17 cellular contexts compared by ENCODE assay signal in the genomic region with DNA sequence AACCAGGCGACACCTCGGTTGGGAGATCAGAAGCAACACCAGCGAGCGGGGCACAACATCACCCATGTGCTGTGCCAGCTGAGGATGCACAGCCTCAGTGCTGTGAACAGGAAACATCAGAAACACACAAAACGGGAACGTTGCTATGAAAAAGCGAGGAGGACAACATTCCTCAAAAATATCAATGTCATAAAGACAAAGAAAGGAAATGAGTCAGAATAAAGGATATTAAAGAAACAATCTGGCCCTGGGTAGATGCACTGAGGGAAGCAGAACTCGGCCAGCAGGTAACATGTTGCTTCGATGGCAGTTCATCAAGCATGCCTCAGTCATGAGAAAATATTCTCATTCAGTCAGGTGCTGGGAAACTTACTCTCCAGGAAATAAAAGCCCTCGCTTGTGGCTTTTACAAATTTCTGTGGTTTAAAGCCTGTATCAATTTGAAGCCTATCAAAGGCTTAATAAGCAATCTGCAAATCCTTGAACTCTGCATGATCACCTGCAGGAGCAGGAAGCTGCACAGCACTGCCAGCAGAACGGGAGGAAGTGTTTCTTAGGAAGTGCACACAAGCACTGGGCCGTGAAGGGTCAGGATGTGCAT.
DNase-seq lines count a peak whose midpoint lies in the region; TF ChIP-seq lines count a peak whose summit lies in the region.
"Had no signal": no experiment of that assay in that cellular context is flagged by ENCODE, and none has a peak within 500 bp of the region (broad histone marks: within the 10 kb centered on the region; RNA-seq: fewer than 3 reads in every experiment).

No MANE protein-coding gene starts in this region.

- intact Hi-C loops in OCI-LY7 (cut with micrococcal nuclease; ENCODE audit: unreplicated experiment) = no loop called here

- no peak for TF ChIP-seq CTCF in OCI-LY7 (conservative IDR thresholded peaks at IDR 0.05; ENCODE audit: low read length)
- TF ChIP-seq CTCF in osteoblast (IDR thresholded peaks at IDR 0.05; ENCODE audit: extremely low read depth, low read depth, low read length) = no peak
- no peak for TF ChIP-seq CTCF in type B pancreatic cell (conservative IDR thresholded peaks at IDR 0.05)

- H3K4me1 Mint-ChIP-seq in activated naive CD4-positive, alpha-beta T cell treated with anti-CD3 and anti-CD28 coated beads, Interleukin-2, amount 50 U/mL, for 24 hours = peaks cover 30% of the 10 kb centered on the region
- H3K4me1 Mint-ChIP-seq in type B pancreatic cell (ENCODE audit: unreplicated experiment) = peaks cover 5% of the 10 kb centered on the region

- H3K4me2 ChIP-seq in OCI-LY7 (ENCODE audit: low read length) = no peak overlapping the region
- no peak overlapping the region for H3K4me2 ChIP-seq in osteoblast (ENCODE audit: insufficient read depth, low read length)

- H3K27me3 Mint-ChIP-seq in activated naive CD4-positive, alpha-beta T cell treated with anti-CD3 and anti-CD28 coated beads, Interleukin-2, amount 50 U/mL, for 24 hours = no peaks in the 10 kb centered on the region
- H3K27me3 Mint-ChIP-seq in type B pancreatic cell = no peaks in the 10 kb centered on the region

- no TSS peak for BruUV-seq in OCI-LY7 (replicated peaks; lab: Mats Ljungman, UMichigan)

- H4K20me1 ChIP-seq in OCI-LY7 (ENCODE audit: insufficient read depth, low read length) (no peaks in the 10 kb centered on the region), osteoblast (ENCODE audit: insufficient read depth, low read length) (no peaks in the 10 kb centered on the region)

- H3K27ac Mint-ChIP-seq in activated naive CD4-positive, alpha-beta T cell treated with anti-CD3 and anti-CD28 coated beads, Interleukin-2, amount 50 U/mL, for 24 hours = peak overlapping the region; percentile 46
- no peak overlapping the region for H3K27ac Mint-ChIP-seq in type B pancreatic cell
- H3K27ac Mint-ChIP-seq: stimulated activated memory B cell treated with anti-CD40 and anti-IgM and Interleukin-4, amounts not matched to agents 10 μg/mL and 1 μg/mL and 100 μg/mL, for 72 hours had no signal

- peaks cover 5% of the 10 kb centered on the region for H3K4me1 ChIP-seq in OCI-LY7 (ENCODE audit: insufficient read depth, low read length, poor library complexity, severe bottlenecking)
- H3K4me1 ChIP-seq in osteoblast (ENCODE audit: insufficient read depth, low read length) = no peaks in the 10 kb centered on the region
- H3K4me1 ChIP-seq: upper lobe of left lung had no signal

- H3K79me2 ChIP-seq in OCI-LY7 (ENCODE audit: insufficient read depth, low read depth, low read length) (no peaks in the 10 kb centered on the region), osteoblast (ENCODE audit: insufficient read depth, low read length) (no peaks in the 10 kb centered on the region)

- no peaks in the 10 kb centered on the region for H3K9me2 ChIP-seq in OCI-LY7 (ENCODE audit: insufficient read depth, low read length)

- no peak overlapping the region for H2AFZ ChIP-seq in OCI-LY7 (ENCODE audit: low read length)
- no peak overlapping the region for H2AFZ ChIP-seq in osteoblast (ENCODE audit: low read length)
- H2AFZ ChIP-seq: GM23248 had no signal

- H3K4me3 Mint-ChIP-seq in activated naive CD4-positive, alpha-beta T cell treated with anti-CD3 and anti-CD28 coated beads, Interleukin-2, amount 50 U/mL, for 24 hours = peak overlapping the region; percentile 49
- no peak overlapping the region for H3K4me3 Mint-ChIP-seq in type B pancreatic cell
- H3K4me3 Mint-ChIP-seq: stimulated activated memory B cell treated with anti-CD40 and anti-IgM and Interleukin-4, amounts not matched to agents 10 μg/mL and 1 μg/mL and 100 μg/mL, for 72 hours had no signal

- POLR2A ChIA-PET in OCI-LY7 (lab: Charles Lee) = no interaction called here

- H3K9me3 ChIP-seq in OCI-LY7 (ENCODE audit: low read length) = no peaks in the 10 kb centered on the region
- no peaks in the 10 kb centered on the region for H3K9me3 ChIP-seq in osteoblast (ENCODE audit: low read depth, low read length)
- H3K9me3 ChIP-seq: upper lobe of left lung had no signal

- H3K27me3 ChIP-seq in osteoblast (ENCODE audit: insufficient read depth, low read length) = no peaks in the 10 kb centered on the region
- H3K27me3 ChIP-seq: upper lobe of left lung had no signal

- CTCF ChIA-PET in OCI-LY7 (lab: Charles Lee; ENCODE audit: unreplicated experiment) = no interaction called here

- H3K4me3 ChIP-seq in OCI-LY7 (ENCODE audit: low read depth, low read length, poor library complexity, severe bottlenecking) (no peak overlapping the region), osteoblast (ENCODE audit: insufficient read depth, low read length) (no peak overlapping the region)
- H3K4me3 ChIP-seq: GM23248, upper lobe of left lung had no signal

- no peaks in the 10 kb centered on the region for H3K36me3 Mint-ChIP-seq in activated naive CD4-positive, alpha-beta T cell treated with anti-CD3 and anti-CD28 coated beads, Interleukin-2, amount 50 U/mL, for 24 hours
- no peaks in the 10 kb centered on the region for H3K36me3 Mint-ChIP-seq in type B pancreatic cell
- H3K36me3 Mint-ChIP-seq: stimulated activated memory B cell treated with anti-CD40 and anti-IgM and Interleukin-4, amounts not matched to agents 10 μg/mL and 1 μg/mL and 100 μg/mL, for 72 hours had no signal

- H3K27ac ChIP-seq in OCI-LY7 (ENCODE audit: low read depth, low read length, poor library complexity, severe bottlenecking) = no peak overlapping the region
- no peak overlapping the region for H3K27ac ChIP-seq in osteoblast (ENCODE audit: low read depth, low read length)
- H3K27ac ChIP-seq: GM23248, upper lobe of left lung had no signal

- no peak for DNase-seq in activated naive CD4-positive, alpha-beta T cell (lab: John Stamatoyannopoulos, UW)
- DNase-seq in OCI-LY7 (ENCODE audit: low spot score) = peak; percentile 5
- DNase-seq in dermis blood vessel endothelial cell = peak; percentile 88
- DNase-seq in osteoblast (ENCODE audit: insufficient read length, low spot score, missing footprints) = peak; percentile 58
- no peak for DNase-seq in type B pancreatic cell (ENCODE audit: extremely low spot score, unreplicated experiment)
- DNase-seq in NCI-H82 treated with DMSO at 0.1 percent for 48 hours (lab: John Stamatoyannopoulos, UW; ENCODE audit: unreplicated experiment) = no peak
- DNase-seq in activated CD8-positive, alpha-beta memory T cell treated with anti-CD3 and anti-CD28 coated beads, Interleukin-2, amount 50 U/mL, for 4 hours = no peak
- DNase-seq: activated CD4-positive, alpha-beta T cell treated with anti-CD3 and anti-CD28 coated beads for 1 hour; activated T-cell treated with anti-CD3 and anti-CD28 coated beads, Interleukin-2, amount 50 U/mL, for 1 hour; Calu3; GM23248; mesendoderm; NCI-H1436; T-helper 1 cell had no signal

- H3K9me3 Mint-ChIP-seq in activated naive CD4-positive, alpha-beta T cell treated with anti-CD3 and anti-CD28 coated beads, Interleukin-2, amount 50 U/mL, for 24 hours = no peaks in the 10 kb centered on the region
- H3K9me3 Mint-ChIP-seq in type B pancreatic cell = no peaks in the 10 kb centered on the region
- H3K9me3 Mint-ChIP-seq: stimulated activated memory B cell treated with anti-CD40 and anti-IgM and Interleukin-4, amounts not matched to agents 10 μg/mL and 1 μg/mL and 100 μg/mL, for 72 hours had no signal

- H3K36me3 ChIP-seq in OCI-LY7 (ENCODE audit: insufficient read depth, low read length) (no peaks in the 10 kb centered on the region), osteoblast (ENCODE audit: insufficient read depth, low read length) (peaks cover 17% of the 10 kb centered on the region)

Comparison
In these comparisons a context has a peak if more than half of its experiments do, and no peak if none do; other contexts are left out.
1. DNase-seq: peak in OCI-LY7 (single experiment), dermis blood vessel endothelial cell (single experiment) and osteoblast (single experiment); none in activated naive CD4-positive, alpha-beta T cell (0 of 4), type B pancreatic cell (single experiment), NCI-H82 treated with DMSO at 0.1 percent for 48 hours (single experiment) and activated CD8-positive, alpha-beta memory T cell treated with anti-CD3 and anti-CD28 coated beads, Interleukin-2, amount 50 U/mL, for 4 hours (single experiment).